Comparison of ENCODE assay signal across 8 cellular contexts in the genomic region with DNA sequence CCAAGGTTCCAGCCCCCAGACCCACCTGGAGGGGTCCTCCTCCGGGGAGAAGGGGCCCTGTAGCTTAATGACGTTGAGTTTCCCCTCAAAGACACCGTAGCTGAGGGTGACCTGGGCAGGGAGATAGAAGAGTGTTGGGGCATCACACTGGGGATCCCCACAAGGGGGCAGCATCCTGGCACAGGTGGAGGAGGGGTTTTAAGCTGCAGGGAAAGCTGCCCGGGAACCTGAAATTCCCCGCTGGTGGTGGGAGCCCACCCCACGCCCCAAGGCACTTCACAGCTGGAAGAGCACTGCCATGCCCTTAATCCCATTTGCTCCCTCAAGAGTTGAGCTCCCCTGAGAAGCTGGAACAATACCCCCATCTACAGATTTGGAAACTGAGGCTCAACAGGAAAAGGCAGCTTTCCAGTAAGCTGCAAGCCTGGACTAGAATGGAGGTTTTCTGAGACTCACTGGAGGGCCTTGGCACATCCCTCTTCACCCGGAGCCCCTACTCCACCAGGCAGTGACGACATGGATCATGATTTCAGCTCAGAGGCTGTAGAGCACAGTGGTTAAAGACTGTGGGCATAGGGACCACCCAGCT. TPM values are rescaled to one million over a fixed set of nuclear protein-coding genes. Genes with fewer than 3 reads are reported as not detected.
DNase-seq lines count a peak whose midpoint lies in the region; ATAC-seq, FAIRE-seq and TF ChIP-seq lines count a peak whose summit lies in the region.
"Had no signal": no experiment of that assay in that cellular context is flagged by ENCODE, and none has a peak within 500 bp of the region (broad histone marks: within the 10 kb centered on the region; RNA-seq: fewer than 3 reads in every experiment).

No MANE protein-coding gene starts in this region.

- H3K9me3 Mint-ChIP-seq in activated T-cell treated with anti-CD3 and anti-CD28 coated beads, Interleukin-2, amount 50 U/mL, for 4 hours, result no peaks in the 10 kb centered on the region

- no peaks in the 10 kb centered on the region for H4K20me1 ChIP-seq in MM.1S (ENCODE audit: insufficient read depth, low read length)

- TF ChIP-seq CTCF in GM12865 (IDR thresholded peaks at IDR 0.05; ENCODE audit: insufficient read depth, low read depth, low read length, missing control alignments) (peak; percentile 59), MM.1S (IDR thresholded peaks at IDR 0.05; ENCODE audit: low read length) (peak; percentile 63)

- peaks cover 3% of the 10 kb centered on the region for H3K4me1 Mint-ChIP-seq in activated T-cell treated with anti-CD3 and anti-CD28 coated beads, Interleukin-2, amount 50 U/mL, for 4 hours (ENCODE audit: low read depth)

- no peaks in the 10 kb centered on the region for H3K36me3 ChIP-seq in MM.1S (replicated peaks; ENCODE audit: insufficient read depth, low read length)

- H3K9ac ChIP-seq in MM.1S (ENCODE audit: low read length), result no peak overlapping the region

- DNase-seq in GM12865 (ENCODE audit: low read depth) (peak; percentile 44), MM.1S (no peak), iPS-NIHi7 (ENCODE audit: extremely low spot score) (peak; percentile 87), urothelium cell line (ENCODE audit: low spot score) (peak; percentile 57), mucosa of gallbladder (ENCODE audit: low spot score) (no peak)
- DNase-seq in activated T-cell treated with anti-CD3 and anti-CD28 coated beads, Interleukin-2, amount 50 U/mL, for 4 hours, result peak; percentile 50

- H3K79me2 ChIP-seq in MM.1S (ENCODE audit: low read length), result no peaks in the 10 kb centered on the region

- ATAC-seq in activated T-cell treated with anti-CD3 and anti-CD28 coated beads, Interleukin-2, amount 50 U/mL, for 4 hours, result no peak
- ATAC-seq in HG02798 (IDR thresholded peaks at IDR 0.05; ENCODE audit: poor library complexity, unreplicated experiment), result no peak

- no peak overlapping the region for H3K4me3 Mint-ChIP-seq in activated T-cell treated with anti-CD3 and anti-CD28 coated beads, Interleukin-2, amount 50 U/mL, for 4 hours

- H3K4me2 ChIP-seq in MM.1S (ENCODE audit: low read depth, low read length), result no peak overlapping the region

- no peaks in the 10 kb centered on the region for H3K27me3 ChIP-seq in MM.1S (replicated peaks; ENCODE audit: insufficient read depth, low read length)

- H3K27me3 Mint-ChIP-seq in activated T-cell treated with anti-CD3 and anti-CD28 coated beads, Interleukin-2, amount 50 U/mL, for 4 hours (ENCODE audit: low read depth), result no peaks in the 10 kb centered on the region

- no peak overlapping the region for H3K27ac ChIP-seq in MM.1S (ENCODE audit: low read length)

- FAIRE-seq in urothelium cell line (lab: Jason Lieb, UNC), result peak; percentile 56

- H3F3A ChIP-seq in MM.1S (ENCODE audit: insufficient read depth, low read length), result no peaks in the 10 kb centered on the region

- no peaks in the 10 kb centered on the region for H3K4me1 ChIP-seq in MM.1S (ENCODE audit: low read length)

- H3K9me3 ChIP-seq in MM.1S (replicated peaks; ENCODE audit: insufficient read depth, low read length), result no peaks in the 10 kb centered on the region

- H2AFZ ChIP-seq in MM.1S (ENCODE audit: low read length), result no peak overlapping the region

- H3K4me3 ChIP-seq in GM12865 (ENCODE audit: low read depth, low read length) (no peak overlapping the region), MM.1S (ENCODE audit: low read length) (no peak overlapping the region)

- no peaks in the 10 kb centered on the region for H3K9me2 ChIP-seq in MM.1S (replicated peaks; ENCODE audit: insufficient read depth, low read length)

- H3K36me3 Mint-ChIP-seq in activated T-cell treated with anti-CD3 and anti-CD28 coated beads, Interleukin-2, amount 50 U/mL, for 4 hours (ENCODE audit: insufficient read depth), result peaks cover 37% of the 10 kb centered on the region

RNA-seq across cellular contexts. Expression of a gene that starts 13.7 kb away (rescaled TPM):
- total RNA-seq in activated T-cell treated with anti-CD3 and anti-CD28 coated beads, Interleukin-2, amount 50 U/mL, for 4 hours, result 100 to 1,000 TPM; 157 to 188 (median 184) TPM
- 24.2 TPM for total RNA-seq in mucosa of gallbladder

RNA-seq across cellular contexts. Expression of a gene that starts 45.2 kb away (rescaled TPM):
- total RNA-seq in activated T-cell treated with anti-CD3 and anti-CD28 coated beads, Interleukin-2, amount 50 U/mL, for 4 hours, result under 1 TPM; 0.03 to 0.33 (median 0.05) TPM
- 31.2 TPM for total RNA-seq in mucosa of gallbladder

RNA-seq across cellular contexts. Expression of a gene that starts 46.7 kb away (rescaled TPM):
- total RNA-seq in activated T-cell treated with anti-CD3 and anti-CD28 coated beads, Interleukin-2, amount 50 U/mL, for 4 hours, result under 1 TPM in 2 of 3 donors, not detected in 1; 0.26 to 0.35 TPM
- 62.8 TPM for total RNA-seq in mucosa of gallbladder
- total RNA-seq: T-helper 1 cell treated with Interleukin-12 subunit alpha and Interleukin-12 subunit beta and Interleukin-4 antibody, amounts not matched to agents 30 ng/mL and 1 ng/mL, for 36 hours had no signal

Comparison
In these comparisons a context has a peak if more than half of its experiments do, and no peak if none do; other contexts are left out.
1. DNase-seq: peak in GM12865 (single experiment), activated T-cell treated with anti-CD3 and anti-CD28 coated beads, Interleukin-2, amount 50 U/mL, for 4 hours (single experiment), iPS-NIHi7 (single experiment) and urothelium cell line (single experiment); none in MM.1S (single experiment) and mucosa of gallbladder (single experiment).
2. RNA of a gene that starts 45.2 kb away (total RNA-seq): 31.2 TPM in mucosa of gallbladder (single experiment); 0.03 to 0.33 TPM in activated T-cell treated with anti-CD3 and anti-CD28 coated beads, Interleukin-2, amount 50 U/mL, for 4 hours; every median in the first group is over 10 times any median in the second.
3. RNA of a gene that starts 46.7 kb away (total RNA-seq): 62.8 TPM in mucosa of gallbladder (single experiment); 0.26 to 0.35 TPM in activated T-cell treated with anti-CD3 and anti-CD28 coated beads, Interleukin-2, amount 50 U/mL, for 4 hours; every median in the first group is over 10 times any median in the second.